ENCODE assay signal across 17 cellular contexts in genomic region chr1:3093928-3094626, GRCh38. TPM values are rescaled to one million over a fixed set of nuclear protein-coding genes. Genes with fewer than 3 reads are reported as not detected.
DNase-seq lines count a peak whose midpoint lies in the region; ATAC-seq lines count a peak whose summit lies in the region.
"Had no signal": no experiment of that assay in that cellular context is flagged by ENCODE, and none has a peak within 500 bp of the region (broad histone marks: within the 10 kb centered on the region; RNA-seq: fewer than 3 reads in every experiment).

No MANE protein-coding gene starts in this region.

- no peak overlapping the region for H2BK120ac ChIP-seq in neuronal stem cell (ENCODE audit: low read depth, low read length)

- peak overlapping the region; percentile 84 for H2BK5ac ChIP-seq in neuronal stem cell (ENCODE audit: low read length)

- DNase-seq in GF-D8 (lab: John Stamatoyannopoulos, UW) (peak; percentile 42), caudate nucleus (lab: John Stamatoyannopoulos, UW) (peak in 1 of 61 donors; percentile 69), neuronal stem cell (ENCODE audit: low spot score) (no peak), NCI-H2227 treated with DMSO at 0.1 percent for 48 hours (lab: John Stamatoyannopoulos, UW) (no peak), GM19240 (ENCODE audit: insufficient read length, low spot score) (no peak)
- DNase-seq: CD8-positive, alpha-beta T cell; DND-41; MM.1S; NCI-H1417 treated with DMSO at 0.1 percent for 48 hours; NCI-H2081; NCI-H226; NCI-H526 treated with DMSO at 0.1 percent for 48 hours; PC-3; SK-N-SH had no signal

- no peaks in the 10 kb centered on the region for H3K9me3 ChIP-seq in BLaER1
- H3K9me3 ChIP-seq in neuronal stem cell (replicated peaks in 1 of 2; ENCODE audit: control insufficient read depth in 2 of 2, insufficient read depth in 1 of 2, low read depth in 1 of 2, low read length in 2 of 2) = no peaks in the 10 kb centered on the region
- H3K9me3 ChIP-seq: SK-N-SH had no signal

- H3K27me3 ChIP-seq in BLaER1 = peaks cover 73% of the 10 kb centered on the region
- peaks cover 0 to 63% (median 0%) of the 10 kb centered on the region in 3 experiments for H3K27me3 ChIP-seq in neuronal stem cell (ENCODE audit: control insufficient read depth in 3 of 3, insufficient read depth in 3 of 3, low read depth in 1 of 3, low read length in 3 of 3)

- H3K79me1 ChIP-seq in neuronal stem cell (ENCODE audit: low read depth, low read length) = peaks cover 20% of the 10 kb centered on the region

- WGBS in neuronal stem cell (ENCODE audit: extremely low coverage in 2 of 2, insufficient read length in 2 of 2, insufficient replicate concordance in 1 of 2), 2 donors = no CpG with 5 or more reads among the region's 26 CpGs

- peak overlapping the region; percentile 80 for H3K23ac ChIP-seq in neuronal stem cell (ENCODE audit: low read depth, low read length, poor library complexity)

- no peak overlapping the region for H3K4me3 ChIP-seq in BLaER1
- no peak overlapping the region for H3K4me3 ChIP-seq in neuronal stem cell (ENCODE audit: low read length in 2 of 2)

- peak overlapping the region; percentile 55 for H3K4me2 ChIP-seq in BLaER1
- no peak overlapping the region for H3K4me2 ChIP-seq in neuronal stem cell (ENCODE audit: insufficient read depth, low read length, poor library complexity, severe bottlenecking)
- H3K4me2 ChIP-seq: SK-N-SH had no signal

- H3K14ac ChIP-seq in neuronal stem cell (ENCODE audit: low read length) = peak overlapping the region; percentile 56

- peak overlapping the region; percentile 99 for H2BK15ac ChIP-seq in neuronal stem cell (ENCODE audit: low read length)

- H2AK5ac ChIP-seq in neuronal stem cell (ENCODE audit: low read depth, low read length) = peak overlapping the region; percentile 100

- H3K36me3 ChIP-seq in BLaER1 (no peaks in the 10 kb centered on the region), neuronal stem cell (replicated peaks in 1 of 2; ENCODE audit: control insufficient read depth in 2 of 2, insufficient read depth in 2 of 2, low read length in 2 of 2) (no peaks in the 10 kb centered on the region)

- H3K4me1 ChIP-seq in BLaER1 (peaks cover 47% of the 10 kb centered on the region), neuronal stem cell (ENCODE audit: control insufficient read depth in 2 of 2, insufficient read depth in 1 of 2, low read depth in 1 of 2, low read length in 2 of 2) (peaks cover 0 to 13% of the 10 kb centered on the region in 2 donors)

- H4K20me1 ChIP-seq in BLaER1 = peaks cover 76% of the 10 kb centered on the region

- no peak overlapping the region for H2BK12ac ChIP-seq in neuronal stem cell (ENCODE audit: low read length)

- H3K27ac ChIP-seq in BLaER1 = no peak overlapping the region
- peak overlapping the region; percentile 36 for H3K27ac ChIP-seq in caudate nucleus (ENCODE audit: low read depth, low read length)
- no peak overlapping the region for H3K27ac ChIP-seq in neuronal stem cell (replicated peaks; ENCODE audit: low read length)

- H2AFZ ChIP-seq in neuronal stem cell (ENCODE audit: low read length) = no peak overlapping the region

- H3K9ac ChIP-seq in BLaER1 (no peak overlapping the region), neuronal stem cell (ENCODE audit: low read depth, low read length, poor library complexity) (no peak overlapping the region)
- H3K9ac ChIP-seq: SK-N-SH had no signal

- no peak overlapping the region for H3K4ac ChIP-seq in neuronal stem cell (ENCODE audit: low read length)

- H4K8ac ChIP-seq in neuronal stem cell (ENCODE audit: low read depth, low read length) = no peak overlapping the region

- H3K18ac ChIP-seq in neuronal stem cell (ENCODE audit: low read length) = peak overlapping the region; percentile 94

- no peak overlapping the region for H4K91ac ChIP-seq in neuronal stem cell (ENCODE audit: low read depth, low read length, poor library complexity)

- ATAC-seq in GM18511 (IDR thresholded peaks at IDR 0.05; ENCODE audit: unreplicated experiment) = no peak
- ATAC-seq: CD8-positive, alpha-beta T cell; HepG2; PC-3 had no signal

RNA-seq across cellular contexts. Expression of gene PRDM16, which starts 25.1 kb away (rescaled TPM):
- polyA plus RNA-seq in neuronal stem cell (2013, experiment 1 of 2) = 7.9 TPM
- 7.6 TPM for polyA plus RNA-seq in neuronal stem cell (2013, experiment 2 of 2)
- polyA plus RNA-seq: SK-N-SH had no signal
